Comparison of ENCODE assay signal across 18 cellular contexts in genomic region chr7:102101926-102102325, GRCh38.
DNase-seq lines count a peak whose midpoint lies in the region; ATAC-seq and TF ChIP-seq lines count a peak whose summit lies in the region.
"Had no signal": no experiment of that assay in that cellular context is flagged by ENCODE, and none has a peak within 500 bp of the region (broad histone marks: within the 10 kb centered on the region; RNA-seq: fewer than 3 reads in every experiment).

No MANE protein-coding gene starts in this region.

- DNase-seq in cardiac septum (ENCODE audit: low spot score) (peak; percentile 44), heart left ventricle (no peak), coronary artery (ENCODE audit: low spot score) (peak; percentile 35), neural crest cell (ENCODE audit: low read depth, low spot score) (no peak), NCI-H446 treated with DMSO at 0.1 percent for 48 hours (lab: John Stamatoyannopoulos, UW) (no peak), DMS79 treated with DMSO at 0.1 percent for 48 hours (lab: John Stamatoyannopoulos, UW) (no peak), thyroid gland (no peak)
- DNase-seq: GOT3, HCEC 1CT, NCI-H1048, NCI-H1694 treated with DMSO at 0.1 percent for 48 hours, NCI-H2227 treated with DMSO at 0.1 percent for 48 hours, NCI-H510A, NCI-H69, SIG-M5 had no signal

- intact Hi-C loops in cardiac septum (cut with DNase I), result no loop called here
- intact Hi-C loops in heart left ventricle (cut with DNase I), result loop anchor here in 1 of 10 donors (10.0 kb wide), 1 partner anchor 47 kb away; no protein-coding TSS in a partner anchor
- intact Hi-C loops in thyroid gland (cut with DNase I), result no loop called here

- no peak overlapping the region for H3K4me3 Mint-ChIP-seq in neural crest cell

- H3K9me3 ChIP-seq in heart left ventricle (no peaks in the 10 kb centered on the region), thyroid gland (no peaks in the 10 kb centered on the region)

- H3K4me1 ChIP-seq in heart left ventricle, result no peaks in the 10 kb centered on the region
- H3K4me1 ChIP-seq in thyroid gland, result no peaks in the 10 kb centered on the region

- H3K36me3 Mint-ChIP-seq in neural crest cell (ENCODE audit: low read depth), result peaks cover 3% of the 10 kb centered on the region

- ATAC-seq in heart left ventricle, result no peak
- ATAC-seq: Panc1 had no signal

- peaks cover 13% of the 10 kb centered on the region for H3K4me1 Mint-ChIP-seq in neural crest cell

- peak overlapping the region; percentile 35 for H3K27ac Mint-ChIP-seq in neural crest cell (ENCODE audit: unreplicated experiment)

- H3K27me3 ChIP-seq in heart left ventricle, result no peaks in the 10 kb centered on the region
- no peaks in the 10 kb centered on the region for H3K27me3 ChIP-seq in thyroid gland

- TF ChIP-seq CTCF in heart left ventricle (IDR thresholded peaks at IDR 0.05), result no peak
- no peak for TF ChIP-seq CTCF in coronary artery (IDR thresholded peaks at IDR 0.05)
- TF ChIP-seq CTCF in neural crest cell (conservative IDR thresholded peaks at IDR 0.05), result no peak
- TF ChIP-seq CTCF in thyroid gland (IDR thresholded peaks at IDR 0.05), result no peak

- no peak overlapping the region for H3K27ac ChIP-seq in heart left ventricle
- no peak overlapping the region for H3K27ac ChIP-seq in coronary artery
- H3K27ac ChIP-seq in thyroid gland, result no peak overlapping the region
- H3K27ac ChIP-seq: HL-60, SK-N-MC had no signal

- TF ChIP-seq POLR2A in heart left ventricle (IDR thresholded peaks at IDR 0.05) (no peak), thyroid gland (IDR thresholded peaks at IDR 0.05) (no peak)

- whole genome bisulfite sequencing in heart left ventricle, 4 donors, result 95 to 97% (median 95%) methylated on average over 11 of the region's 11 CpGs
- WGBS in thyroid gland, 2 donors, result 94% methylated on average over 11 of the region's 11 CpGs

- peaks cover 3% of the 10 kb centered on the region for H3K27me3 Mint-ChIP-seq in neural crest cell (ENCODE audit: low read depth)

- H3K9me3 Mint-ChIP-seq in neural crest cell, result no peaks in the 10 kb centered on the region

- no peak overlapping the region for H3K4me3 ChIP-seq in heart left ventricle
- no peak overlapping the region for H3K4me3 ChIP-seq in coronary artery
- no peak overlapping the region for H3K4me3 ChIP-seq in thyroid gland (replicated peaks in 1 of 3)
- H3K4me3 ChIP-seq: SK-N-MC had no signal

- H3K36me3 ChIP-seq in heart left ventricle (peaks cover 0 to 84% (median 62%) of the 10 kb centered on the region in 9 donors), thyroid gland (peaks cover 6 to 7% of the 10 kb centered on the region in 2 donors)

Comparison
In these comparisons a context has a peak if more than half of its experiments do, and no peak if none do; other contexts are left out.
1. DNase-seq: peak in cardiac septum (single experiment) and coronary artery (single experiment); none in heart left ventricle (0 of 5), neural crest cell (single experiment), NCI-H446 treated with DMSO at 0.1 percent for 48 hours (single experiment), DMS79 treated with DMSO at 0.1 percent for 48 hours (single experiment) and thyroid gland (0 of 2).